ENCODE assay signal across 1 cellular context in genomic region chr15:63244399-63244798, GRCh38.
A peak's percentile ranks its signal among the peaks of the same experiment; 100 is the strongest.
TF ChIP-seq lines count a peak whose summit lies in the region.

No MANE protein-coding gene starts in this region.

TF ChIP-seq in endothelial cell of umbilical vein, 7 proteins besides CTCF, POLR2A, EP300 and RAD21 (continued from another document):
- TF ChIP-seq, protein P1, sequence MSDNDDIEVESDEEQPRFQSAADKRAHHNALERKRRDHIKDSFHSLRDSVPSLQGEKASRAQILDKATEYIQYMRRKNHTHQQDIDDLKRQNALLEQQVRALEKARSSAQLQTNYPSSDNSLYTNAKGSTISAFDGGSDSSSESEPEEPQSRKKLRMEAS (IDR thresholded peaks at IDR 0.05; ENCODE audit: insufficient read depth, insufficient read length) = no peak
- TF ChIP-seq EZH2 (IDR thresholded peaks at IDR 0.05; ENCODE audit: borderline replicate concordance, low read depth, low read length, severe bottlenecking) = no peak
- peak; percentile 21 for TF ChIP-seq POLR2AphosphoS5 (IDR thresholded peaks at IDR 0.05; ENCODE audit: insufficient read depth, low read depth, low read length)
- TF ChIP-seq MYC (IDR thresholded peaks at IDR 0.05; ENCODE audit: low read depth, low read length) = no peak
- peak; percentile 33 for TF ChIP-seq FOS (IDR thresholded peaks at IDR 0.05; ENCODE audit: borderline replicate concordance, insufficient read depth, low read length)
- TF ChIP-seq JUN (IDR thresholded peaks at IDR 0.05; ENCODE audit: borderline replicate concordance, insufficient read depth, insufficient read length, low read depth) = peak; percentile 77
